ENCODE assay signal across 9 cellular contexts in genomic region chrX:114606619-114607018, GRCh38. TPM values are rescaled to one million over a fixed set of nuclear protein-coding genes. Genes with fewer than 3 reads are reported as not detected.
DNase-seq lines count a peak whose midpoint lies in the region; TF ChIP-seq lines count a peak whose summit lies in the region.
"Not testable (repeated sequence)": the region's sequence is repeated elsewhere in the genome, so short reads cannot be mapped to it uniquely, and the experiment has no call there.
"Had no signal": no experiment of that assay in that cellular context is flagged by ENCODE, and none has a peak within 500 bp of the region (broad histone marks: within the 10 kb centered on the region; RNA-seq: fewer than 3 reads in every experiment).

No MANE protein-coding gene starts in this region.

- TF ChIP-seq CTCF in endothelial cell (IDR thresholded peaks at IDR 0.05; ENCODE audit: unreplicated experiment), result not testable (repeated sequence)

- H3K27ac Mint-ChIP-seq in endothelial cell (ENCODE audit: unreplicated experiment), result not testable (repeated sequence)

- H3K4me1 Mint-ChIP-seq in endothelial cell (ENCODE audit: unreplicated experiment), result peaks cover 12% of the 10 kb centered on the region

- peaks cover 15% of the 10 kb centered on the region for H3K4me1 ChIP-seq in HUES48 (ENCODE audit: control insufficient read depth, insufficient read depth, low read length)
- not testable (repeated sequence) for H3K4me1 ChIP-seq in NT2/D1 (ENCODE audit: insufficient read depth, insufficient read length); iPS-15b (ENCODE audit: control insufficient read depth, insufficient read depth, low read length); iPS-20b (ENCODE audit: insufficient read depth, low read length)

- H3K9me3 Mint-ChIP-seq in endothelial cell (ENCODE audit: unreplicated experiment), result not testable (repeated sequence)

- H3K27me3 ChIP-seq in H7 (ENCODE audit: control insufficient read depth, insufficient read depth, low read length); HUES48 (ENCODE audit: control insufficient read depth, insufficient read depth, low read length); NT2/D1 (ENCODE audit: insufficient read depth, insufficient read length); iPS-15b (ENCODE audit: control insufficient read depth, insufficient read depth, low read length); iPS-20b (ENCODE audit: insufficient read depth, low read length): not testable (repeated sequence)

- not testable (repeated sequence) for H3K27me3 Mint-ChIP-seq in endothelial cell (ENCODE audit: unreplicated experiment)

- H3K4me3 ChIP-seq in H7 (ENCODE audit: insufficient read depth, low read depth, low read length) (peak overlapping the region; percentile 70), HUES48 (ENCODE audit: low read depth, low read length) (peak overlapping the region; percentile 81), NT2/D1 (ENCODE audit: insufficient read length, low read depth) (peak overlapping the region; percentile 55), iPS-15b (ENCODE audit: low read depth, low read length) (peak overlapping the region; percentile 94), iPS-20b (ENCODE audit: low read length) (peak overlapping the region; percentile 67)

- not testable (repeated sequence) for H3K9me3 ChIP-seq in HUES48 (ENCODE audit: control insufficient read depth, insufficient read depth, low read length); iPS-15b (ENCODE audit: control insufficient read depth, insufficient read depth, low read length); iPS-20b (ENCODE audit: insufficient read depth, low read depth, low read length)
- peaks cover 16% of the 10 kb centered on the region for H3K9me3 ChIP-seq in NT2/D1 (ENCODE audit: insufficient read depth, low read length)

- DNase-seq in H7; NT2/D1 (ENCODE audit: low read depth, low spot score); endothelial cell (ENCODE audit: low spot score): not testable (repeated sequence)

- not testable (repeated sequence) for H3K36me3 Mint-ChIP-seq in endothelial cell (ENCODE audit: low read depth, unreplicated experiment)

- H3K36me3 ChIP-seq in H7 (replicated peaks; ENCODE audit: control insufficient read depth, insufficient read depth, low read length); HUES48 (ENCODE audit: control insufficient read depth, insufficient read depth, low read length); NT2/D1 (ENCODE audit: insufficient read depth, insufficient read length, low read length); iPS-15b (ENCODE audit: control insufficient read depth, insufficient read depth, low read length); iPS-20b (ENCODE audit: insufficient read depth, low read depth, low read length): not testable (repeated sequence)

- peak overlapping the region; percentile 55 for H3K27ac ChIP-seq in HUES48 (ENCODE audit: low read depth, low read length)
- H3K27ac ChIP-seq in iPS-20b (ENCODE audit: low read length), result not testable (repeated sequence)

- H3K9ac ChIP-seq in HUES48 (ENCODE audit: low read depth, low read length), result peak overlapping the region; percentile 88
- peak overlapping the region; percentile 80 for H3K9ac ChIP-seq in NT2/D1 (ENCODE audit: insufficient read length, low read depth)
- peak overlapping the region; percentile 98 for H3K9ac ChIP-seq in iPS-15b (ENCODE audit: low read depth, low read length)
- peak overlapping the region; percentile 71 for H3K9ac ChIP-seq in iPS-20b (ENCODE audit: low read depth, low read length)

- H3K4me3 Mint-ChIP-seq in endothelial cell (ENCODE audit: unreplicated experiment), result peak overlapping the region; percentile 82

RNA-seq across cellular contexts. Expression of gene HTR2C, which starts 22.7 kb away (rescaled TPM):
- 3.2 and 4.5 TPM in 2 replicates for total RNA-seq in H7 (2014; rRNA removed; shearing (Covaris generic))
- total RNA-seq in endothelial cell (ENCODE audit: unreplicated experiment), result 0.10 TPM
- total RNA-seq: A673; Calu3; CD4-positive, alpha-beta memory T cell had no signal
